Comparison of ENCODE assay signal across 17 cellular contexts in genomic region chr4:53895137-53895536, GRCh38.
"Had no signal": no experiment of that assay in that cellular context is flagged by ENCODE, and none has a peak within 500 bp of the region (broad histone marks: within the 10 kb centered on the region; RNA-seq: fewer than 3 reads in every experiment).

No MANE protein-coding gene starts in this region.

- ATAC-seq: activated CD4-positive, alpha-beta T cell treated with anti-CD3 and anti-CD28 coated beads for 36 hours; left lung; naive thymus-derived CD4-positive, alpha-beta T cell; T-helper 17 cell; upper lobe of right lung had no signal

- DNase-seq: activated B cell treated with CpG ODN at 0.5 μM for 24 hours; activated CD4-positive, alpha-beta T cell treated with anti-CD3 and anti-CD28 coated beads for 36 hours; activated CD4-positive, alpha-beta T cell treated with anti-CD3 and anti-CD28 coated beads, Interleukin-2, amount 50 U/mL, for 4 hours; activated naive CD4-positive, alpha-beta T cell treated with Interleukin-2 at 50 U/mL for 16 hours; activated naive CD8-positive, alpha-beta T cell treated with anti-CD3 and anti-CD28 coated beads, Interleukin-2, amount 10 ng/mL, durations not matched to agents 7 days and 5 days; activated T-cell treated with anti-CD3 and anti-CD28 coated beads, Interleukin-2, amount 50 U/mL, for 48 hours; amygdala; cerebellar nuclear complex; foreskin fibroblast; left lung; naive thymus-derived CD4-positive, alpha-beta T cell; retina; sigmoid colon; stimulated activated CD4-positive, alpha-beta T cell treated with anti-CD3 and anti-CD28 coated beads, Interleukin-4, amount 100 ng/mL, for 1 hour; stimulated activated naive CD4-positive, alpha-beta T cell; T-helper 17 cell; upper lobe of right lung had no signal
